Comparison of ENCODE assay signal across 9 cellular contexts in the genomic region with DNA sequence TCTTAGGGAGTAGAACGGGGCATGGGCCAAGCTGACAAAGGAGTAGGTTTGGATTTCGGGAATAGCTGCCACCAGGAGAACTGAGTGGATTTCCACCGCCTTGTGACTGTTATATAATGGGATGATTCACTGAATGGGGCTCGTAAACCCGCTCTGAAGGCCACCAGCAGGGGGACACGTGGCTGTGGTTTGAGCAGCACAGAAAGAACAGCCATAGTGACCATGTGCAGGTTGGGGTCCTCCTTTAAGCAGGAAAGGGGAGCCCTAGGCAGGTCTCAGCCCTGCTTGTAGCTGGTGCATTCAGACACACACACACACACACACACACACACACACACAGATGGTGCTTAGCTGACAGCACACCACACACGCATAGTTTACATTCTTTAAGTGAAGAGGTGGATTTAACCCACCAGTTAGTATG. TPM values are rescaled to one million over a fixed set of nuclear protein-coding genes. Genes with fewer than 3 reads are reported as not detected.
DNase-seq lines count a peak whose midpoint lies in the region; ATAC-seq, FAIRE-seq and TF ChIP-seq lines count a peak whose summit lies in the region.
"Had no signal": no experiment of that assay in that cellular context is flagged by ENCODE, and none has a peak within 500 bp of the region (broad histone marks: within the 10 kb centered on the region; RNA-seq: fewer than 3 reads in every experiment).

No MANE protein-coding gene starts in this region.

- H2AFZ ChIP-seq in H9 (ENCODE audit: low read length) (no peak overlapping the region), keratinocyte (ENCODE audit: control insufficient read depth, low read length) (no peak overlapping the region)

- no peak for ATAC-seq in HG02759 (IDR thresholded peaks at IDR 0.05; ENCODE audit: unreplicated experiment)

- H3K79me1 ChIP-seq in H9 (ENCODE audit: insufficient read depth, low read depth, low read length, poor library complexity, severe bottlenecking): no peaks in the 10 kb centered on the region

- H3K9me3 Mint-ChIP-seq in H9: no peaks in the 10 kb centered on the region; a peak in 2 of 5 replicates
- H3K9me3 Mint-ChIP-seq: activated naive CD4-positive, alpha-beta T cell treated with anti-CD3 and anti-CD28 coated beads, Interleukin-2, amount 50 U/mL, for 24 hours had no signal

- H3K36me3 ChIP-seq in keratinocyte (ENCODE audit: control insufficient read depth in 2 of 2, extremely low read depth in 1 of 2, insufficient read depth in 2 of 2, low read length in 2 of 2): no peaks in the 10 kb centered on the region

- no peaks in the 10 kb centered on the region for H3K9me1 ChIP-seq in keratinocyte (ENCODE audit: control insufficient read depth, extremely low read depth, insufficient read depth, low read length)

- no peak overlapping the region for H3T11ph ChIP-seq in H9 (ENCODE audit: low read length)

- H4K91ac ChIP-seq in H9 (ENCODE audit: insufficient read length, low read depth, low read length): no peak overlapping the region

- no peaks in the 10 kb centered on the region for H4K20me1 ChIP-seq in H9 (ENCODE audit: control insufficient read depth, insufficient read depth, insufficient read length)
- no peaks in the 10 kb centered on the region for H4K20me1 ChIP-seq in keratinocyte (ENCODE audit: control insufficient read depth, extremely low read depth, insufficient read depth, low read length)

- no peak overlapping the region for H3K4ac ChIP-seq in H9 (ENCODE audit: low read depth, low read length)

- peaks cover 25 to 48% of the 10 kb centered on the region in 2 experiments for H3K4me1 Mint-ChIP-seq in H9

- FAIRE-seq in keratinocyte (lab: Jason Lieb, UNC) (no peak), GM19239 (lab: Jason Lieb, UNC) (no peak)

- no peak overlapping the region for H3K27ac Mint-ChIP-seq in H9

- no peak overlapping the region for H3K4me3 ChIP-seq in keratinocyte (ENCODE audit: control insufficient read depth in 2 of 3, extremely low read depth in 1 of 3, insufficient read depth in 2 of 3, low read depth in 1 of 3, low read length in 3 of 3)

- no peak overlapping the region for H2BK15ac ChIP-seq in H9 (ENCODE audit: low read depth, low read length)

- no peak overlapping the region for H4K8ac ChIP-seq in H9 (replicated peaks; ENCODE audit: insufficient read length, low read depth, low read length)

- H3K36me3 Mint-ChIP-seq in H9 (ENCODE audit: insufficient read depth in 1 of 3, low read depth in 3 of 3): no peaks in the 10 kb centered on the region
- H3K36me3 Mint-ChIP-seq: activated naive CD4-positive, alpha-beta T cell treated with anti-CD3 and anti-CD28 coated beads, Interleukin-2, amount 50 U/mL, for 24 hours had no signal

- H3K27me3 Mint-ChIP-seq in H9 (ENCODE audit: low read depth): no peaks in the 10 kb centered on the region; the same call in 1 of the 2 replicates
- H3K27me3 Mint-ChIP-seq: activated naive CD4-positive, alpha-beta T cell treated with anti-CD3 and anti-CD28 coated beads, Interleukin-2, amount 50 U/mL, for 24 hours had no signal

- no peak overlapping the region for H3K27ac ChIP-seq in H9 (ENCODE audit: insufficient read length, low read depth, low read length)
- H3K27ac ChIP-seq in keratinocyte (ENCODE audit: control insufficient read depth, insufficient read depth, low read length): no peak overlapping the region

- no peak overlapping the region for H2BK120ac ChIP-seq in H9 (ENCODE audit: low read depth, low read length, poor library complexity, severe bottlenecking)

- H3K79me2 ChIP-seq in H9 (ENCODE audit: insufficient read depth, low read length): no peaks in the 10 kb centered on the region
- H3K79me2 ChIP-seq in keratinocyte (ENCODE audit: control insufficient read depth, insufficient read depth, low read length): no peaks in the 10 kb centered on the region

- no peak overlapping the region for H3K14ac ChIP-seq in H9 (ENCODE audit: insufficient read depth, low read length)

- dilution Hi-C loops in keratinocyte (cut with MboI; ENCODE audit: extremely low pct_ligation_motif_present, low sequenced_read_pairs): no loop called here

- no peak overlapping the region for H2BK5ac ChIP-seq in H9 (ENCODE audit: insufficient read length, low read length)

- no peaks in the 10 kb centered on the region for H3K4me1 ChIP-seq in H9 (ENCODE audit: insufficient read depth, low read length)
- peaks cover 3% of the 10 kb centered on the region for H3K4me1 ChIP-seq in keratinocyte (ENCODE audit: control insufficient read depth, extremely low read depth, insufficient read depth, low read length)

- H3K4me2 ChIP-seq in H9 (ENCODE audit: insufficient read depth, insufficient read length, low read length): no peak overlapping the region
- H3K4me2 ChIP-seq in keratinocyte (ENCODE audit: control insufficient read depth, extremely low read depth, insufficient read depth, low read depth, low read length): no peak overlapping the region

- no peak overlapping the region for H3K23ac ChIP-seq in H9 (ENCODE audit: insufficient read length, low read depth, low read length)

- no peak overlapping the region for H4K5ac ChIP-seq in H9 (ENCODE audit: insufficient read length, low read depth, low read length)

- no peak overlapping the region for H3K4me3 Mint-ChIP-seq in H9
- H3K4me3 Mint-ChIP-seq: activated naive CD4-positive, alpha-beta T cell treated with anti-CD3 and anti-CD28 coated beads, Interleukin-2, amount 50 U/mL, for 24 hours had no signal

- H3K23me2 ChIP-seq in H9 (ENCODE audit: insufficient read length, low read depth, low read length, poor library complexity, severe bottlenecking): no peaks in the 10 kb centered on the region

- H3K9ac ChIP-seq in H9 (ENCODE audit: extremely low read depth, insufficient read length, low read length): no peak overlapping the region
- H3K9ac ChIP-seq in keratinocyte (ENCODE audit: control insufficient read depth, extremely low read depth, insufficient read depth, low read length): no peak overlapping the region

- peak; percentile 70 for DNase-seq in 8988T
- peak; percentile 65 for DNase-seq in H9
- peak; percentile 90 for DNase-seq in amniotic epithelial cell (ENCODE audit: low read depth)
- DNase-seq in keratinocyte (ENCODE audit: low read depth, low spot score): no peak
- DNase-seq in NCI-H1105 (lab: John Stamatoyannopoulos, UW): no peak
- DNase-seq in GM19239 (ENCODE audit: insufficient read length, low spot score): no peak
- no peak for DNase-seq in GM19240 (ENCODE audit: insufficient read length, low spot score)

- H2BK12ac ChIP-seq in H9 (ENCODE audit: insufficient read length, low read depth, low read length): no peak overlapping the region

- TF ChIP-seq CTCF in H9 (conservative IDR thresholded peaks at IDR 0.05): peak; percentile 59
- TF ChIP-seq CTCF in keratinocyte (optimal IDR thresholded peaks at IDR 0.05 in 1 of 3, IDR thresholded peaks at IDR 0.05 in 1 of 3, conservative IDR thresholded peaks at IDR 0.05 in 1 of 3; ENCODE audit: extremely low read depth in 1 of 3, insufficient read depth in 2 of 3, low read length in 3 of 3): peak in 2 of 3 experiments; percentile 20 to 43

- H3K9me3 ChIP-seq in H9 (ENCODE audit: control insufficient read depth, low read depth, low read length): no peaks in the 10 kb centered on the region
- H3K9me3 ChIP-seq in keratinocyte (ENCODE audit: control insufficient read depth, low read depth, low read length): no peaks in the 10 kb centered on the region

- H3K18ac ChIP-seq in H9 (ENCODE audit: insufficient read length, low read depth, low read length): no peak overlapping the region

- no peak overlapping the region for H3K56ac ChIP-seq in H9 (ENCODE audit: insufficient read length, low read depth, low read length)

- WGBS in H9 (ENCODE audit: extremely low coverage, insufficient read length, low lambda C conversion rate): no CpG with 5 or more reads among the region's 7 CpGs

- H2BK20ac ChIP-seq in H9 (ENCODE audit: low read depth, low read length, poor library complexity, severe bottlenecking): no peak overlapping the region

- H3K27me3 ChIP-seq in H9 (ENCODE audit: insufficient read depth, low read length) (no peaks in the 10 kb centered on the region), keratinocyte (ENCODE audit: control insufficient read depth, extremely low read depth, insufficient read depth, low read length) (peaks cover 9% of the 10 kb centered on the region)

- H2AK5ac ChIP-seq in H9 (ENCODE audit: insufficient read length, low read length): no peak overlapping the region

RNA-seq across cellular contexts. Expression of gene ASB2, which starts 8.6 kb away (rescaled TPM):
- 0.35 and 1.3 TPM in 2 replicates for total RNA-seq in H9 (2021)
- polyA plus RNA-seq in keratinocyte: 0.31 to 1.7 TPM (median 0.56 TPM) in 3 replicates
- polyA plus RNA-seq in keratinocyte (2011; ENCODE audit: low read depth): 0.32 TPM
- 0.36 and 0.62 TPM in 2 replicates for polyA plus RNA-seq in keratinocyte (2011; cell fraction: cytosol; rRNA removed)
- 1.1 and 1.2 TPM in 2 replicates for polyA plus RNA-seq in keratinocyte (2011; cell fraction: nucleus; rRNA removed)
- polyA plus RNA-seq in keratinocyte (2012; ENCODE audit: low replicate concordance): 0.25 and 0.34 TPM in 2 replicates
- polyA minus RNA-seq in keratinocyte: 0.10 to 0.66 TPM (median 0.13 TPM) in 3 replicates
- 0.96 TPM for polyA minus RNA-seq in keratinocyte (2011; cell fraction: cytosol; rRNA and poly(A)+ RNA removed)
- polyA minus RNA-seq in keratinocyte (2011; cell fraction: nucleus; rRNA and poly(A)+ RNA removed): 0.23 and 0.74 TPM in 2 replicates

RNA-seq across cellular contexts. Expression of gene CCDC197, which starts 12.1 kb away (rescaled TPM):
- not detected in 2 replicates for total RNA-seq in H9 (2021)
- not detected in 3 replicates for polyA plus RNA-seq in keratinocyte
- polyA plus RNA-seq in keratinocyte (2011; ENCODE audit: low read depth): not detected
- polyA plus RNA-seq in keratinocyte (2011; cell fraction: cytosol; rRNA removed): not detected in 2 replicates
- polyA plus RNA-seq in keratinocyte (2011; cell fraction: nucleus; rRNA removed): not detected in 2 replicates
- not detected in 2 replicates for polyA plus RNA-seq in keratinocyte (2012; ENCODE audit: low replicate concordance)
- not detected in 3 replicates for polyA minus RNA-seq in keratinocyte
- not detected for polyA minus RNA-seq in keratinocyte (2011; cell fraction: cytosol; rRNA and poly(A)+ RNA removed)
- polyA minus RNA-seq in keratinocyte (2011; cell fraction: nucleus; rRNA and poly(A)+ RNA removed): not detected in 2 replicates

RNA-seq across cellular contexts. Expression of gene OTUB2, which starts 41.1 kb away (rescaled TPM):
- total RNA-seq in H9 (2021): 3.6 and 3.7 TPM in 2 replicates
- polyA plus RNA-seq in keratinocyte: 2.6 to 4.8 TPM (median 3.5 TPM) in 3 replicates
- 3.0 TPM for polyA plus RNA-seq in keratinocyte (2011; ENCODE audit: low read depth)
- 3.5 and 3.6 TPM in 2 replicates for polyA plus RNA-seq in keratinocyte (2011; cell fraction: cytosol; rRNA removed)
- 4.5 and 5.3 TPM in 2 replicates for polyA plus RNA-seq in keratinocyte (2011; cell fraction: nucleus; rRNA removed)
- polyA plus RNA-seq in keratinocyte (2012; ENCODE audit: low replicate concordance): 4.5 and 4.7 TPM in 2 replicates
- 8.5 to 14.3 TPM (median 10.1 TPM) in 3 replicates for polyA minus RNA-seq in keratinocyte
- 8.8 TPM for polyA minus RNA-seq in keratinocyte (2011; cell fraction: cytosol; rRNA and poly(A)+ RNA removed)
- polyA minus RNA-seq in keratinocyte (2011; cell fraction: nucleus; rRNA and poly(A)+ RNA removed): 5.2 and 8.1 TPM in 2 replicates

RNA-seq across cellular contexts. Expression of gene FAM181A, which starts 57.9 kb away (rescaled TPM):
- not detected in 2 replicates for total RNA-seq in H9 (2021)
- polyA plus RNA-seq in keratinocyte: 0.04 TPM in 1 of 3 replicates, not detected in the others
- polyA plus RNA-seq in keratinocyte (2011; ENCODE audit: low read depth): not detected
- not detected in 2 replicates for polyA plus RNA-seq in keratinocyte (2011; cell fraction: cytosol; rRNA removed)
- polyA plus RNA-seq in keratinocyte (2011; cell fraction: nucleus; rRNA removed): not detected in 2 replicates
- polyA plus RNA-seq in keratinocyte (2012; ENCODE audit: low replicate concordance): not detected in 2 replicates
- not detected in 3 replicates for polyA minus RNA-seq in keratinocyte
- not detected for polyA minus RNA-seq in keratinocyte (2011; cell fraction: cytosol; rRNA and poly(A)+ RNA removed)
- not detected in 2 replicates for polyA minus RNA-seq in keratinocyte (2011; cell fraction: nucleus; rRNA and poly(A)+ RNA removed)

Comparison
In these comparisons a context has a peak if more than half of its experiments do, and no peak if none do; other contexts are left out.
1. DNase-seq: peak in 8988T (single experiment), H9 (single experiment) and amniotic epithelial cell (single experiment); none in keratinocyte (single experiment), NCI-H1105 (single experiment), GM19239 (single experiment) and GM19240 (single experiment).